ENCODE assay signal across 8 cellular contexts in the genomic region with DNA sequence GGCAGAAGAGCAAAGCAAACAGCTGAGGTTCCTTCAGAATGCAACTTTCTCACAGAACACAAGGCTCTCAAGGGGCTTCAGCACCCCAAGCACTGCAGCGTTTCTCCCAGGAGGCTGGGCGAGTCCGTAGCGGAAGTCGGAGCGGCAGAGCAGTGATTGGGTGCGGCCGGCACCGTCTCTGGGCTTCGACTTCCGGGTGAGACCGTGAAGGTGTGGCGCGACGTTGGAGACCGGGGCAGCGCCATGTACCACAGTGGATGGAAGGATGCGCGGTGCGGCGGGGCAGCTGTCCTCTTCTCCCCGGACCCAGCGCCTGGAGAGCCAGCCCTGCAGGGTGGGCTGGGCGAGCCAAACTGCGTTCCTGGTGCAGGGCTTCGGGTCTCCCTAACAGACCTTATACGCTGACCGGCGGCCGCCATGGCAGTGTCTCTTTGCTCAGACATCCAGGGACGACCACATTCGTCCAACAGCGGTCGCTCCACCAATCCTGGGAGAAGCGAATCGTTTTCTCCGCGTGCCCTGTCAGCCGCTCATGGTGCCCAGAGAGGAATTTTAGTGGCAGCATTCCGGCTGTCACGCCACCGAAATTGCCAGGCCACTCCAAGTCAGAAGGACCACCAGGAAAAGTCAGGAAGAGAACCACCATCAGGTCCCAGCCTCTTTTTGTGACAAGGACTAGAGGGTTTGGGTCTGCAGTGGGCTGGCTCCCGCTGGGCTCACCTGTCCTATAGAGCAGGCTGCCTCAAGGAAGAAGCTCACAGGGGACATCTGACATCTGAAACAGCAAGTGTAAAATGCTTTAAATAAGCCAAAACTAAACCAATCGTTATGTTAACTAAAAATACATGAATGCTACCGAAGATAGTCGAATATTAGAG. TPM values are rescaled to one million over a fixed set of nuclear protein-coding genes. Genes with fewer than 3 reads are reported as not detected.
A peak's percentile ranks its signal among the peaks of the same experiment; 100 is the strongest.
DNase-seq lines count a peak whose midpoint lies in the region; ATAC-seq and TF ChIP-seq lines count a peak whose summit lies in the region.

No MANE protein-coding gene starts in this region.

- peak; percentile 80 for DNase-seq in activated T-helper 2 cell treated with anti-CD3 and anti-CD28 coated beads, Interferon-gamma antibody, Interleukin-2, Interleukin-4, amounts not matched to agents 10 μg/mL and 5 μg/mL and 100 μg/mL, durations not matched to agents 14 hours and 24 hours and 36 hours (ENCODE audit: low spot score)
- DNase-seq in fibroblast of the conjunctiva (ENCODE audit: low read depth) = peak; percentile 47
- peak; percentile 72 for DNase-seq in neural progenitor cell (ENCODE audit: low spot score)
- peak; percentile 67 for DNase-seq in stomach

- H3K4me1 ChIP-seq in ACC112 (ENCODE audit: control insufficient read depth, insufficient read depth, low read length, unreplicated experiment) = peaks cover 6% of the 10 kb centered on the region
- H3K4me1 ChIP-seq in OCI-LY3 (ENCODE audit: low read length) = peaks cover 16% of the 10 kb centered on the region
- H3K4me1 ChIP-seq in neural progenitor cell = peaks cover 13% of the 10 kb centered on the region
- peaks cover 0 to 24% (median 10%) of the 10 kb centered on the region in 4 donors for H3K4me1 ChIP-seq in stomach

- H3K9ac ChIP-seq in OCI-LY3 (ENCODE audit: low read length) = peak overlapping the region; percentile 75
- H3K9ac ChIP-seq in neural progenitor cell = no peak overlapping the region

- H3K79me2 ChIP-seq in ACC112 (ENCODE audit: control insufficient read depth, insufficient read depth, low read length, unreplicated experiment) (peaks cover 14% of the 10 kb centered on the region), OCI-LY3 (ENCODE audit: low read length) (peaks cover 6% of the 10 kb centered on the region), neural progenitor cell (ENCODE audit: low read depth) (no peaks in the 10 kb centered on the region)

- peak overlapping the region; percentile 86 for H3K4me3 ChIP-seq in ACC112 (ENCODE audit: low read depth, low read length)
- peak overlapping the region; percentile 84 for H3K4me3 ChIP-seq in OCI-LY3 (ENCODE audit: low read length)
- H3K4me3 ChIP-seq in neural progenitor cell = peak overlapping the region; percentile 57
- H3K4me3 ChIP-seq in stomach = peak overlapping the region; percentile 50 to 77 (median 72)

- H2AFZ ChIP-seq in ACC112 (ENCODE audit: low read length, unreplicated experiment) (peak overlapping the region; percentile 98), OCI-LY3 (ENCODE audit: low read depth, low read length) (peak overlapping the region; percentile 91), neural progenitor cell (replicated peaks) (peak overlapping the region; percentile 59)

- no peaks in the 10 kb centered on the region for H3K9me3 ChIP-seq in OCI-LY3 (ENCODE audit: insufficient read depth, low read length)
- H3K9me3 ChIP-seq in neural progenitor cell (ENCODE audit: low read depth) = no peaks in the 10 kb centered on the region
- H3K9me3 ChIP-seq in stomach = no peaks in the 10 kb centered on the region

- 7 to 9% (median 8%) methylated on average over 30 to 46 of the region's 46 CpGs for WGBS in stomach, 5 donors

- TF ChIP-seq EP300 in stomach (IDR thresholded peaks at IDR 0.05) = no peak

- H3K4me1 Mint-ChIP-seq in activated T-helper 2 cell treated with anti-CD3 and anti-CD28 coated beads, Interferon-gamma antibody, Interleukin-2, Interleukin-4, amounts not matched to agents 10 μg/mL and 5 μg/mL and 100 μg/mL, durations not matched to agents 14 hours and 24 hours and 36 hours (ENCODE audit: low read depth) = peaks cover 21% of the 10 kb centered on the region
- H3K4me1 Mint-ChIP-seq in neural progenitor cell = peaks cover 14% of the 10 kb centered on the region

- peak; percentile 100 for ATAC-seq in HG03196 (IDR thresholded peaks at IDR 0.05; ENCODE audit: unreplicated experiment)

- H3K36me3 ChIP-seq in ACC112 (ENCODE audit: insufficient read depth, low read length) = no peaks in the 10 kb centered on the region
- peaks cover 3% of the 10 kb centered on the region for H3K36me3 ChIP-seq in OCI-LY3 (replicated peaks; ENCODE audit: low read depth, low read length)
- H3K36me3 ChIP-seq in neural progenitor cell = no peaks in the 10 kb centered on the region
- no peaks in the 10 kb centered on the region for H3K36me3 ChIP-seq in stomach

- H3K4me2 ChIP-seq in OCI-LY3 (ENCODE audit: low read length) (peak overlapping the region; percentile 87), neural progenitor cell (peak overlapping the region; percentile 81)

- H3K27ac Mint-ChIP-seq in activated T-helper 2 cell treated with anti-CD3 and anti-CD28 coated beads, Interferon-gamma antibody, Interleukin-2, Interleukin-4, amounts not matched to agents 10 μg/mL and 5 μg/mL and 100 μg/mL, durations not matched to agents 14 hours and 24 hours and 36 hours = peak overlapping the region; percentile 55
- H3K27ac Mint-ChIP-seq in neural progenitor cell = peak overlapping the region; percentile 86

- H3K9me3 Mint-ChIP-seq in activated T-helper 2 cell treated with anti-CD3 and anti-CD28 coated beads, Interferon-gamma antibody, Interleukin-2, Interleukin-4, amounts not matched to agents 10 μg/mL and 5 μg/mL and 100 μg/mL, durations not matched to agents 14 hours and 24 hours and 36 hours = no peaks in the 10 kb centered on the region
- H3K9me3 Mint-ChIP-seq in neural progenitor cell = no peaks in the 10 kb centered on the region

- peaks cover 2% of the 10 kb centered on the region for H3K36me3 Mint-ChIP-seq in activated T-helper 2 cell treated with anti-CD3 and anti-CD28 coated beads, Interferon-gamma antibody, Interleukin-2, Interleukin-4, amounts not matched to agents 10 μg/mL and 5 μg/mL and 100 μg/mL, durations not matched to agents 14 hours and 24 hours and 36 hours (ENCODE audit: low read depth)
- no peaks in the 10 kb centered on the region for H3K36me3 Mint-ChIP-seq in neural progenitor cell

- in situ Hi-C loops in GM18951 (cut with MboI; ENCODE audit: low sequenced_read_pairs, unreplicated experiment) = no loop called here

- H3K27me3 ChIP-seq in ACC112 (ENCODE audit: insufficient read depth, low read length) (no peaks in the 10 kb centered on the region), OCI-LY3 (ENCODE audit: low read depth, low read length) (no peaks in the 10 kb centered on the region), neural progenitor cell (no peaks in the 10 kb centered on the region), stomach (peaks cover 0 to 7% (median 0%) of the 10 kb centered on the region in 3 donors)

- TF ChIP-seq POLR2A in GM18951 (IDR thresholded peaks at IDR 0.05; ENCODE audit: extremely low read depth, insufficient read depth, insufficient read length) (peak; percentile 83), stomach (IDR thresholded peaks at IDR 0.05) (no peak)

- intact Hi-C loops in activated T-helper 2 cell treated with anti-CD3 and anti-CD28 coated beads, Interferon-gamma antibody, Interleukin-2, Interleukin-4, amounts not matched to agents 10 μg/mL and 5 μg/mL and 100 μg/mL, durations not matched to agents 14 hours and 24 hours and 36 hours (cut with micrococcal nuclease) = loop anchor here (1.0 kb wide), 1 partner anchor 155 kb away; a partner anchor contains a TSS
- intact Hi-C loops in stomach (cut with DNase I; ENCODE audit: low total_unique reads) = no loop called here

- peaks cover 3% of the 10 kb centered on the region for H3K27me3 Mint-ChIP-seq in activated T-helper 2 cell treated with anti-CD3 and anti-CD28 coated beads, Interferon-gamma antibody, Interleukin-2, Interleukin-4, amounts not matched to agents 10 μg/mL and 5 μg/mL and 100 μg/mL, durations not matched to agents 14 hours and 24 hours and 36 hours (ENCODE audit: low read depth)
- H3K27me3 Mint-ChIP-seq in neural progenitor cell (ENCODE audit: insufficient read depth, low read depth) = peaks cover 7% of the 10 kb centered on the region

- TF ChIP-seq CTCF in OCI-LY3 (IDR thresholded peaks at IDR 0.05; ENCODE audit: low read depth, low read length) (no peak), neural progenitor cell (IDR thresholded peaks at IDR 0.05) (no peak), stomach (IDR thresholded peaks at IDR 0.05) (no peak)

- no peaks in the 10 kb centered on the region for H3F3A ChIP-seq in neural progenitor cell (ENCODE audit: low read depth)

- peak overlapping the region; percentile 93 for H3K4me3 Mint-ChIP-seq in activated T-helper 2 cell treated with anti-CD3 and anti-CD28 coated beads, Interferon-gamma antibody, Interleukin-2, Interleukin-4, amounts not matched to agents 10 μg/mL and 5 μg/mL and 100 μg/mL, durations not matched to agents 14 hours and 24 hours and 36 hours (ENCODE audit: low read depth)
- H3K4me3 Mint-ChIP-seq in neural progenitor cell = peak overlapping the region; percentile 97

- H4K20me1 ChIP-seq in OCI-LY3 (ENCODE audit: insufficient read depth, low read length) (no peaks in the 10 kb centered on the region), neural progenitor cell (ENCODE audit: low read depth) (no peaks in the 10 kb centered on the region)

- H3K27ac ChIP-seq in ACC112 (ENCODE audit: low read depth, low read length) (peak overlapping the region; percentile 93), OCI-LY3 (ENCODE audit: low read length) (peak overlapping the region; percentile 27), neural progenitor cell (no peak overlapping the region), stomach (peak overlapping the region in 1 of 5 donors; percentile 68)

RNA-seq across cellular contexts. Expression of a gene that starts 20.5 kb away (rescaled TPM):
- 2.7 and 3.2 TPM in 2 replicates for total RNA-seq in activated T-helper 2 cell treated with anti-CD3 and anti-CD28 coated beads, Interferon-gamma antibody, Interleukin-2, Interleukin-4, amounts not matched to agents 10 μg/mL and 5 μg/mL and 100 μg/mL, durations not matched to agents 14 hours and 24 hours and 36 hours
- total RNA-seq in neural progenitor cell (ENCODE audit: low replicate concordance) (not detected in 2 replicates), stomach (1 to 10 TPM in 1 of 5 donors, under 1 TPM in 1, not detected in 3; 0.73 to 3.6 TPM)
- polyA plus RNA-seq in stomach = under 1 TPM; 0.25 to 0.61 (median 0.50) TPM
